In genomic region chr6:118660218-118660569, GRCh38 we compare ENCODE assay signal across 8 cellular contexts. TPM values are rescaled to one million over a fixed set of nuclear protein-coding genes. Genes with fewer than 3 reads are reported as not detected.
DNase-seq lines count a peak whose midpoint lies in the region; ATAC-seq and TF ChIP-seq lines count a peak whose summit lies in the region.

No MANE protein-coding gene starts in this region.

- CTCF ChIA-PET in A673 (lab: Charles Lee), result no interaction called here

- DNase-seq in A673 (ENCODE audit: low spot score), result peak; percentile 73
- peak; percentile 86 for DNase-seq in NCI-H1436 (lab: John Stamatoyannopoulos, UW)
- DNase-seq in WERI-Rb-1, result peak; percentile 54
- DNase-seq in erythroblast (lab: John Stamatoyannopoulos, UW), result peak; percentile 84 to 89
- no peak for DNase-seq in upper lobe of right lung
- no peak for DNase-seq in kidney glomerular epithelial cell (lab: John Stamatoyannopoulos, UW)
- no peak for DNase-seq in hepatic stellate cell (ENCODE audit: low spot score)

- H3K4me3 ChIP-seq in A673 (ENCODE audit: low read depth, low read length, poor library complexity, severe bottlenecking), result no peak overlapping the region
- H3K4me3 ChIP-seq in WERI-Rb-1 (ENCODE audit: low read depth, low read length), result no peak overlapping the region
- H3K4me3 ChIP-seq in upper lobe of right lung, result no peak overlapping the region

- H3K4me1 ChIP-seq in A673 (ENCODE audit: insufficient read depth, low read length, poor library complexity, severe bottlenecking) (no peaks in the 10 kb centered on the region), upper lobe of right lung (no peaks in the 10 kb centered on the region)

- intact Hi-C loops in A673 (cut with micrococcal nuclease; ENCODE audit: unreplicated experiment) (no loop called here), upper lobe of right lung (cut with DNase I) (no loop called here)

- no peaks in the 10 kb centered on the region for H3K27me3 ChIP-seq in A673 (replicated peaks; ENCODE audit: insufficient read depth, low read depth, low read length, poor library complexity)
- H3K27me3 ChIP-seq in WERI-Rb-1 (ENCODE audit: insufficient read depth, low read depth, severe bottlenecking), result no peaks in the 10 kb centered on the region
- no peaks in the 10 kb centered on the region for H3K27me3 ChIP-seq in upper lobe of right lung

- no peaks in the 10 kb centered on the region for H3K9me3 ChIP-seq in A673 (ENCODE audit: low read depth, low read length, poor library complexity, severe bottlenecking)
- no peaks in the 10 kb centered on the region for H3K9me3 ChIP-seq in WERI-Rb-1 (ENCODE audit: severe bottlenecking)
- H3K9me3 ChIP-seq in upper lobe of right lung, result no peaks in the 10 kb centered on the region

- no peak overlapping the region for H3K27ac ChIP-seq in A673 (ENCODE audit: low read depth, low read length, poor library complexity, severe bottlenecking)
- peak overlapping the region; percentile 32; the same call in 1 of the 2 replicates for H3K27ac ChIP-seq in WERI-Rb-1
- H3K27ac ChIP-seq in upper lobe of right lung, result no peak overlapping the region

- TF ChIP-seq CTCF in A673 (conservative IDR thresholded peaks at IDR 0.05; ENCODE audit: low read depth, low read length) (no peak), WERI-Rb-1 (IDR thresholded peaks at IDR 0.05; ENCODE audit: low read depth, low read length) (no peak), upper lobe of right lung (IDR thresholded peaks at IDR 0.05) (no peak)

- POLR2A ChIA-PET in A673 (lab: Charles Lee; ENCODE audit: low non-redundant PET), result no interaction called here

- TF ChIP-seq POLR2A in erythroblast (IDR thresholded peaks at IDR 0.05; ENCODE audit: low read length), result no peak

- BruUV-seq in A673 (replicated peaks; lab: Mats Ljungman, UMichigan), result no TSS peak

- no peaks in the 10 kb centered on the region for H3K36me3 ChIP-seq in A673 (ENCODE audit: insufficient read depth, low read length, poor library complexity, severe bottlenecking)
- no peaks in the 10 kb centered on the region for H3K36me3 ChIP-seq in WERI-Rb-1
- no peaks in the 10 kb centered on the region for H3K36me3 ChIP-seq in upper lobe of right lung

- no peak for ATAC-seq in HG03460 (IDR thresholded peaks at IDR 0.05; ENCODE audit: unreplicated experiment)
- ATAC-seq in upper lobe of right lung, result no peak

RNA-seq across cellular contexts. Expression of gene CEP85L, which starts 8.8 kb away (rescaled TPM):
- 6.5 and 7.4 TPM in 2 replicates for total RNA-seq in A673 (2021)
- 10.5 TPM for total RNA-seq in upper lobe of right lung

Comparison
In these comparisons a context has a peak if more than half of its experiments do, and no peak if none do; other contexts are left out.
1. DNase-seq: peak in A673 (single experiment), NCI-H1436 (single experiment), WERI-Rb-1 (single experiment) and erythroblast (2 of 2); none in upper lobe of right lung (single experiment), kidney glomerular epithelial cell (single experiment) and hepatic stellate cell (single experiment).